In genomic region chrX:49243166-49243565, GRCh38 we compare ENCODE assay signal across 18 cellular contexts. TPM values are rescaled to one million over a fixed set of nuclear protein-coding genes. Genes with fewer than 3 reads are reported as not detected.
DNase-seq lines count a peak whose midpoint lies in the region; ATAC-seq and TF ChIP-seq lines count a peak whose summit lies in the region.
"Had no signal": no experiment of that assay in that cellular context is flagged by ENCODE, and none has a peak within 500 bp of the region (broad histone marks: within the 10 kb centered on the region; RNA-seq: fewer than 3 reads in every experiment).

No MANE protein-coding gene starts in this region.

- 93 to 95% methylated on average over 12 of the region's 12 CpGs for WGBS in sigmoid colon, 2 donors

- peaks cover 89% of the 10 kb centered on the region for H3K36me3 Mint-ChIP-seq in dendritic cell treated with granulocyte-macrophage colony-stimulating factor and Interleukin-4, amounts not matched to agents 40 ng/mL and 50 ng/mL, for 4 days (ENCODE audit: low read depth)

- H3K27ac ChIP-seq in sigmoid colon (no peak overlapping the region), right atrium auricular region (no peak overlapping the region)
- H3K27ac ChIP-seq: 22Rv1, C4-2B had no signal

- peak; percentile 3 to 5 for ATAC-seq in activated CD4-positive, CD25-positive, alpha-beta regulatory T cell treated with anti-CD3 and anti-CD28 coated beads, Interleukin-2, amount 50 U/mL, for 24 hours
- ATAC-seq in GM21447 (IDR thresholded peaks at IDR 0.05; ENCODE audit: unreplicated experiment) = no peak

- H3K27ac Mint-ChIP-seq in dendritic cell treated with granulocyte-macrophage colony-stimulating factor and Interleukin-4, amounts not matched to agents 40 ng/mL and 50 ng/mL, for 4 days = peak overlapping the region; percentile 63

- H3K9me3 Mint-ChIP-seq in dendritic cell treated with granulocyte-macrophage colony-stimulating factor and Interleukin-4, amounts not matched to agents 40 ng/mL and 50 ng/mL, for 4 days = no peaks in the 10 kb centered on the region
- H3K9me3 Mint-ChIP-seq: CD4-positive, alpha-beta memory T cell had no signal

- TF ChIP-seq CTCF in sigmoid colon (IDR thresholded peaks at IDR 0.05) = no peak
- TF ChIP-seq CTCF in right atrium auricular region (IDR thresholded peaks at IDR 0.05) = no peak

- H3K4me3 ChIP-seq in sigmoid colon = no peak overlapping the region
- no peak overlapping the region for H3K4me3 ChIP-seq in right atrium auricular region
- H3K4me3 ChIP-seq: A549, HAP-1 had no signal

- no peak for DNase-seq in activated CD4-positive, CD25-positive, alpha-beta regulatory T cell (lab: John Stamatoyannopoulos, UW)
- DNase-seq in sigmoid colon (peak; percentile 59), activated T-cell treated with anti-CD3 and anti-CD28 coated beads for 4 hours (no peak), right atrium auricular region (ENCODE audit: low spot score) (no peak)
- DNase-seq: AML-193; CD4-positive, alpha-beta memory T cell; DMS153; DMS79; GDM1 had no signal

- H3K27me3 Mint-ChIP-seq in dendritic cell treated with granulocyte-macrophage colony-stimulating factor and Interleukin-4, amounts not matched to agents 40 ng/mL and 50 ng/mL, for 4 days = no peaks in the 10 kb centered on the region
- H3K27me3 Mint-ChIP-seq: CD4-positive, alpha-beta memory T cell had no signal

- no peak for TF ChIP-seq EP300 in sigmoid colon (IDR thresholded peaks at IDR 0.05)

- peaks cover 0 to 32% (median 5%) of the 10 kb centered on the region in 4 donors for H3K36me3 ChIP-seq in sigmoid colon
- H3K36me3 ChIP-seq in right atrium auricular region = peaks cover 19% of the 10 kb centered on the region

- H3K9me3 ChIP-seq in sigmoid colon (no peaks in the 10 kb centered on the region), right atrium auricular region (no peaks in the 10 kb centered on the region)
- H3K9me3 ChIP-seq: A549, HAP-1 had no signal

- H3K4me1 ChIP-seq in sigmoid colon = no peaks in the 10 kb centered on the region
- H3K4me1 ChIP-seq in right atrium auricular region = no peaks in the 10 kb centered on the region
- H3K4me1 ChIP-seq: HAP-1 had no signal

- H3K4me3 Mint-ChIP-seq in dendritic cell treated with granulocyte-macrophage colony-stimulating factor and Interleukin-4, amounts not matched to agents 40 ng/mL and 50 ng/mL, for 4 days = no peak overlapping the region

- no peaks in the 10 kb centered on the region for H3K27me3 ChIP-seq in sigmoid colon
- no peaks in the 10 kb centered on the region for H3K27me3 ChIP-seq in right atrium auricular region

- H3K4me1 Mint-ChIP-seq in dendritic cell treated with granulocyte-macrophage colony-stimulating factor and Interleukin-4, amounts not matched to agents 40 ng/mL and 50 ng/mL, for 4 days (ENCODE audit: low read depth) = peaks cover 14% of the 10 kb centered on the region

- no peak for TF ChIP-seq POLR2A in sigmoid colon (IDR thresholded peaks at IDR 0.05)

- intact Hi-C loops in dendritic cell treated with granulocyte-macrophage colony-stimulating factor and Interleukin-4, amounts not matched to agents 40 ng/mL and 50 ng/mL, for 4 days (cut with micrococcal nuclease) = no loop called here
- intact Hi-C loops in sigmoid colon (cut with DNase I) = no loop called here

RNA-seq across cellular contexts. Expression of gene CCDC22, which starts 7.9 kb away (rescaled TPM):
- total RNA-seq in sigmoid colon = 10 to 100 TPM; 11.1 to 15.0 (median 12.6) TPM
- 10 to 100 TPM in 1 of 3 donors, 1 to 10 TPM in 2; 9.0 to 16.1 (median 9.6) TPM for polyA plus RNA-seq in sigmoid colon
- total RNA-seq in right atrium auricular region = 10 to 100 TPM in 1 of 2 donors, 1 to 10 TPM in 1; 9.5 to 14.4 TPM

RNA-seq across cellular contexts. Expression of gene CACNA1F, which starts 10.0 kb away (rescaled TPM):
- total RNA-seq in sigmoid colon (under 1 TPM in 2 of 4 donors, not detected in 2; 0.14 to 0.16 TPM), right atrium auricular region (under 1 TPM; 0.08 to 0.11 TPM)
- under 1 TPM in 2 of 3 donors, not detected in 1; under 0.01 to 0.70 TPM for polyA plus RNA-seq in sigmoid colon
- total RNA-seq: Daoy, HT-29 had no signal
- polyA plus RNA-seq: A549 had no signal

RNA-seq across cellular contexts. Expression of gene FOXP3, which starts 21.3 kb away (rescaled TPM):
- not detected for total RNA-seq in sigmoid colon
- polyA plus RNA-seq in sigmoid colon = 1 to 10 TPM in 1 of 3 donors, not detected in 2; 3.1 TPM
- not detected for total RNA-seq in right atrium auricular region
- total RNA-seq: Daoy, HT-29 had no signal

RNA-seq across cellular contexts. Expression of gene PPP1R3F, which starts 26.4 kb away (rescaled TPM):
- total RNA-seq in sigmoid colon (10 to 100 TPM in 2 of 4 donors, 1 to 10 TPM in 2; 8.6 to 13.7 (median 10.1) TPM), right atrium auricular region (10 to 100 TPM; 24.2 to 29.6 TPM)
- polyA plus RNA-seq in sigmoid colon = 1 to 10 TPM; 2.2 to 5.4 (median 3.9) TPM

RNA-seq across cellular contexts. Expression of gene SYP, which starts 43.2 kb away (rescaled TPM):
- total RNA-seq in sigmoid colon (10 to 100 TPM in 2 of 4 donors, 1 to 10 TPM in 2; 4.1 to 14.6 (median 10.9) TPM), right atrium auricular region (1 to 10 TPM; 2.8 to 3.5 TPM)
- polyA plus RNA-seq in sigmoid colon = 10 to 100 TPM in 1 of 3 donors, 1 to 10 TPM in 2; 1.2 to 20.2 (median 1.4) TPM
